In the genomic region with DNA sequence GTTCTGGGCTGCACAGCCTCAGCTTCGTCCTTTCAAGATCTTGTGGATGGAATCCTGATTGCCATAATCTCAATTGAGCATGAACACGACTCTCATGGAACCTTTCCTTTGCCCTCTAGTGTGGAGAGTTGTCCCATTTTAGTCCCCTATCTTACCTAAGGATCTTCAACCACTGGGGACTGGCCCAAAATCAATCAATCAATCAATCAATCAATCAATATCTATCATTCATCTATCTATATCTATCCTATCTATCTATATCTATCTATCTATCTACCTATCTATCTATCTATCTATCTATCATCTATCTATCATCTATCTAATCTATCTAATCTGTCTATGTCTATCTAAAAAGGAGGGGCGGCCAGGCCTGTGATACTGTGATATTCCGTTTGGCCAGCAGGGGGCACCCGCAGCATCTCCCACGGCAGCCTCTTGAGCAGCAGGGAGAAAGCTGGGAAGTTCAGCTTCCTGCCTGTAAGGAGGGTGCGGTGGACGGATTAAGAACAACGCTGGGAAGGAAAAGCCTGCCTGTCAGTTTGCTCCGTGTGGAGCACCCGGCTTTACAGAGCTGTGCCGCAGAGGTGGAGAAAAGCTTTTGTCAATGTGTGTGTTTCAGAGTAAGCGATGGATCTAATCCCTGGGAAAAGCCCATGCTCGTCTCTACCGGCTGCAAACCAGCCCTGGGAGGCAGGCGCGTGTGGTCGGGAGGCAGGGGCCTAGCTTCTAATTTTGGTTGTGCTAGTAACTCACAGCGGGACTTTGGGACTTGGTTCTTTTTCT, we compare ENCODE assay signal across 8 cellular contexts.
DNase-seq lines count a peak whose midpoint lies in the region; ATAC-seq and TF ChIP-seq lines count a peak whose summit lies in the region.

No MANE protein-coding gene starts in this region.

- peak overlapping the region; percentile 99 for H2AFZ ChIP-seq in osteoblast (ENCODE audit: low read length)

- H3K4me1 ChIP-seq in SJCRH30 (no peaks in the 10 kb centered on the region), osteoblast (ENCODE audit: insufficient read depth, low read length) (peaks cover 5% of the 10 kb centered on the region), suprapubic skin (peaks cover 17% of the 10 kb centered on the region)

- ATAC-seq in GM21526 (IDR thresholded peaks at IDR 0.05; ENCODE audit: low FRiP score, unreplicated experiment): peak; percentile 68

- WGBS in suprapubic skin: 7% methylated on average over 18 of the region's 19 CpGs

- no peak overlapping the region for H3K27ac Mint-ChIP-seq in activated naive CD4-positive, alpha-beta T cell treated with anti-CD3 and anti-CD28 coated beads, Interleukin-2, amount 10 ng/mL, durations not matched to agents 7 days and 5 days

- no peaks in the 10 kb centered on the region for H3K27me3 ChIP-seq in SJCRH30
- H3K27me3 ChIP-seq in osteoblast (ENCODE audit: insufficient read depth, low read length): no peaks in the 10 kb centered on the region
- no peaks in the 10 kb centered on the region for H3K27me3 ChIP-seq in suprapubic skin

- TF ChIP-seq CTCF in osteoblast (IDR thresholded peaks at IDR 0.05; ENCODE audit: extremely low read depth, low read depth, low read length) (peak; percentile 92), suprapubic skin (IDR thresholded peaks at IDR 0.05) (peak; percentile 84 to 90)

- H3K36me3 ChIP-seq in SJCRH30 (no peaks in the 10 kb centered on the region), osteoblast (ENCODE audit: insufficient read depth, low read length) (no peaks in the 10 kb centered on the region), suprapubic skin (no peaks in the 10 kb centered on the region)

- no peak overlapping the region for H3K4me3 Mint-ChIP-seq in activated naive CD4-positive, alpha-beta T cell treated with anti-CD3 and anti-CD28 coated beads, Interleukin-2, amount 10 ng/mL, durations not matched to agents 7 days and 5 days

- H3K4me3 ChIP-seq in SJCRH30 (peak overlapping the region; percentile 23), osteoblast (ENCODE audit: insufficient read depth, low read length) (peak overlapping the region; percentile 70), suprapubic skin (peak overlapping the region; percentile 7)

- H3K9me3 Mint-ChIP-seq in activated naive CD4-positive, alpha-beta T cell treated with anti-CD3 and anti-CD28 coated beads, Interleukin-2, amount 10 ng/mL, durations not matched to agents 7 days and 5 days: no peaks in the 10 kb centered on the region

- DNase-seq in DMS153 (lab: John Stamatoyannopoulos, UW): peak; percentile 52
- DNase-seq in SJCRH30: peak; percentile 76 to 88
- peak; percentile 75 for DNase-seq in activated naive CD4-positive, alpha-beta T cell treated with anti-CD3 and anti-CD28 coated beads, Interleukin-2, amount 10 ng/mL, durations not matched to agents 7 days and 5 days
- DNase-seq in glomerular endothelial cell (ENCODE audit: extremely low read depth, low read depth, low spot score): peak; percentile 25
- peak; percentile 90 for DNase-seq in osteoblast (ENCODE audit: insufficient read length, low spot score, missing footprints)
- DNase-seq in suprapubic skin (ENCODE audit: low spot score in 2 of 2): peak; percentile 89 to 90

- peak overlapping the region; percentile 92 for H3K4me2 ChIP-seq in osteoblast (ENCODE audit: insufficient read depth, low read length)

- peaks cover 4% of the 10 kb centered on the region for H3K4me1 Mint-ChIP-seq in activated naive CD4-positive, alpha-beta T cell treated with anti-CD3 and anti-CD28 coated beads, Interleukin-2, amount 10 ng/mL, durations not matched to agents 7 days and 5 days

- H3K27ac ChIP-seq in SJCRH30: no peak overlapping the region
- peak overlapping the region; percentile 14 for H3K27ac ChIP-seq in osteoblast (ENCODE audit: low read depth, low read length)
- no peak overlapping the region for H3K27ac ChIP-seq in suprapubic skin

- peaks cover 34% of the 10 kb centered on the region for H3K27me3 Mint-ChIP-seq in activated naive CD4-positive, alpha-beta T cell treated with anti-CD3 and anti-CD28 coated beads, Interleukin-2, amount 10 ng/mL, durations not matched to agents 7 days and 5 days

- H3K79me2 ChIP-seq in osteoblast (ENCODE audit: insufficient read depth, low read length): no peaks in the 10 kb centered on the region

- CTCF ChIA-PET in activated naive CD4-positive, alpha-beta T cell treated with anti-CD3 and anti-CD28 coated beads, Interleukin-2, amount 10 ng/mL, durations not matched to agents 7 days and 5 days (lab: Charles Lee): interaction anchor here (0.6 to 4.5 kb wide), 23 partner anchors 8 to 282 kb away, joined by 3 to 39 read pairs (median 3); no protein-coding TSS in a partner anchor

- TF ChIP-seq EP300 in Ishikawa (IDR thresholded peaks at IDR 0.05; ENCODE audit: borderline replicate concordance) (no peak), suprapubic skin (IDR thresholded peaks at IDR 0.05) (no peak)

- H3K9me3 ChIP-seq in SJCRH30 (replicated peaks) (no peaks in the 10 kb centered on the region), osteoblast (ENCODE audit: low read depth, low read length) (no peaks in the 10 kb centered on the region), suprapubic skin (no peaks in the 10 kb centered on the region)

- H4K20me1 ChIP-seq in osteoblast (ENCODE audit: insufficient read depth, low read length): no peaks in the 10 kb centered on the region

- TF ChIP-seq RAD21 in Ishikawa (IDR thresholded peaks at IDR 0.05; ENCODE audit: low read depth): peak; percentile 78

- TF ChIP-seq POLR2A in suprapubic skin (IDR thresholded peaks at IDR 0.05): no peak

- no peaks in the 10 kb centered on the region for H3K36me3 Mint-ChIP-seq in activated naive CD4-positive, alpha-beta T cell treated with anti-CD3 and anti-CD28 coated beads, Interleukin-2, amount 10 ng/mL, durations not matched to agents 7 days and 5 days

TF ChIP-seq in Ishikawa, 13 proteins besides CTCF, POLR2A, EP300 and RAD21:
- TF ChIP-seq EGR1 (IDR thresholded peaks at IDR 0.05): no peak
- TF ChIP-seq FOXM1 (IDR thresholded peaks at IDR 0.05; ENCODE audit: borderline replicate concordance, low read depth): no peak
- TF ChIP-seq CREB1 (IDR thresholded peaks at IDR 0.05; ENCODE audit: low read depth): no peak
- TF ChIP-seq, protein P1, sequence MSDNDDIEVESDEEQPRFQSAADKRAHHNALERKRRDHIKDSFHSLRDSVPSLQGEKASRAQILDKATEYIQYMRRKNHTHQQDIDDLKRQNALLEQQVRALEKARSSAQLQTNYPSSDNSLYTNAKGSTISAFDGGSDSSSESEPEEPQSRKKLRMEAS (IDR thresholded peaks at IDR 0.05): no peak
- TF ChIP-seq YY1 (IDR thresholded peaks at IDR 0.05; ENCODE audit: low read depth): no peak
- TF ChIP-seq TCF12 (IDR thresholded peaks at IDR 0.05; ENCODE audit: low read depth): no peak
- no peak for TF ChIP-seq TAF1 (IDR thresholded peaks at IDR 0.05; ENCODE audit: low read depth)
- no peak for TF ChIP-seq NFIC (IDR thresholded peaks at IDR 0.05)
- TF ChIP-seq, protein P2, sequence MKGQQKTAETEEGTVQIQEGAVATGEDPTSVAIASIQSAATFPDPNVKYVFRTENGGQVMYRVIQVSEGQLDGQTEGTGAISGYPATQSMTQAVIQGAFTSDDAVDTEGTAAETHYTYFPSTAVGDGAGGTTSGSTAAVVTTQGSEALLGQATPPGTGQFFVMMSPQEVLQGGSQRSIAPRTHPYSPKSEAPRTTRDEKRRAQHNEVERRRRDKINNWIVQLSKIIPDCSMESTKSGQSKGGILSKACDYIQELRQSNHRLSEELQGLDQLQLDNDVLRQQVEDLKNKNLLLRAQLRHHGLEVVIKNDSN (IDR thresholded peaks at IDR 0.05): no peak
- no peak for TF ChIP-seq CEBPB (IDR thresholded peaks at IDR 0.05)
- TF ChIP-seq, protein P3, sequence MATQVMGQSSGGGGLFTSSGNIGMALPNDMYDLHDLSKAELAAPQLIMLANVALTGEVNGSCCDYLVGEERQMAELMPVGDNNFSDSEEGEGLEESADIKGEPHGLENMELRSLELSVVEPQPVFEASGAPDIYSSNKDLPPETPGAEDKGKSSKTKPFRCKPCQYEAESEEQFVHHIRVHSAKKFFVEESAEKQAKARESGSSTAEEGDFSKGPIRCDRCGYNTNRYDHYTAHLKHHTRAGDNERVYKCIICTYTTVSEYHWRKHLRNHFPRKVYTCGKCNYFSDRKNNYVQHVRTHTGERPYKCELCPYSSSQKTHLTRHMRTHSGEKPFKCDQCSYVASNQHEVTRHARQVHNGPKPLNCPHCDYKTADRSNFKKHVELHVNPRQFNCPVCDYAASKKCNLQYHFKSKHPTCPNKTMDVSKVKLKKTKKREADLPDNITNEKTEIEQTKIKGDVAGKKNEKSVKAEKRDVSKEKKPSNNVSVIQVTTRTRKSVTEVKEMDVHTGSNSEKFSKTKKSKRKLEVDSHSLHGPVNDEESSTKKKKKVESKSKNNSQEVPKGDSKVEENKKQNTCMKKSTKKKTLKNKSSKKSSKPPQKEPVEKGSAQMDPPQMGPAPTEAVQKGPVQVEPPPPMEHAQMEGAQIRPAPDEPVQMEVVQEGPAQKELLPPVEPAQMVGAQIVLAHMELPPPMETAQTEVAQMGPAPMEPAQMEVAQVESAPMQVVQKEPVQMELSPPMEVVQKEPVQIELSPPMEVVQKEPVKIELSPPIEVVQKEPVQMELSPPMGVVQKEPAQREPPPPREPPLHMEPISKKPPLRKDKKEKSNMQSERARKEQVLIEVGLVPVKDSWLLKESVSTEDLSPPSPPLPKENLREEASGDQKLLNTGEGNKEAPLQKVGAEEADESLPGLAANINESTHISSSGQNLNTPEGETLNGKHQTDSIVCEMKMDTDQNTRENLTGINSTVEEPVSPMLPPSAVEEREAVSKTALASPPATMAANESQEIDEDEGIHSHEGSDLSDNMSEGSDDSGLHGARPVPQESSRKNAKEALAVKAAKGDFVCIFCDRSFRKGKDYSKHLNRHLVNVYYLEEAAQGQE (IDR thresholded peaks at IDR 0.05; ENCODE audit: low read depth): no peak
- no peak for TF ChIP-seq ZBTB7A (IDR thresholded peaks at IDR 0.05; ENCODE audit: low read depth)
- no peak for TF ChIP-seq TEAD4 (IDR thresholded peaks at IDR 0.05)

Comparison
In these comparisons a context has a peak if more than half of its experiments do, and no peak if none do; other contexts are left out.
1. DNase-seq: peak in every context shown above with its lines; median percentile 90 in osteoblast; 90 in suprapubic skin; 82 in SJCRH30; 75 in activated naive CD4-positive, alpha-beta T cell treated with anti-CD3 and anti-CD28 coated beads, Interleukin-2, amount 10 ng/mL, durations not matched to agents 7 days and 5 days; 52 in DMS153; 25 in glomerular endothelial cell.
2. H3K4me3 ChIP-seq: peak in every context shown above with its lines; median percentile 70 in osteoblast; 23 in SJCRH30; 7 in suprapubic skin.